6 cellular contexts compared by ENCODE assay signal in the genomic region with DNA sequence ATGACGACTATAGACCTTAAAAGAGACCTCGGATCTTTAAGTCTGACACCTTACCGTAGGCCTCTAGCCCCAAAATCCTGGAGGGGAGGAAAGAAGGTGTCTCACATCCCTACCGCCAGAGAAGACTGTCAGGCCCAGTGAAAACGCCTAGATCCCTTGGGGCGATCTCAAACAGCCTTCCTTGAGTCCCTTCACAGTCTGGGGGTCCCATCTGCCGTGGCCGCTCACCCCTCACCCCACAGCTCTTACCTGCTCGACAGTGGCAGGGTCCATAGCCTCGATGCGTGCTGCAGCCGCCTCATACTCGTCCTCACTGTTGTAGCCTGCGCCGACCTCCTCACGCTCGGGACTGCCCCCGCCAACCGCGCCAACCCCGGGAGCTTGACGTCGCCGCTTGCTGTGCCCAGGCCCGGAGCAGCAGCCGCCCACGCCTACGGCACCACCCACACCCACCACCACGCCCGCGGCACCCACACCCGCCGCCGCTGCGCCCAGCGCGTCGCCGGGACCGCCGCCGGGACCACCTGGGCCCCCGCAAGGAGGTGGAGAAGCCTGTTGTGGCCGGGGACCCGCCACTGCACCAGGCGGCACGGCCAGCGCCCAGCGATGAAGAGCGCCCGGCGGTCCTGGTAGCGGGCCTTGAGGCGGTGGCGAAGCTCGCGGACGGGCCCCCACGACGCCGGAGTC. TPM values are rescaled to one million over a fixed set of nuclear protein-coding genes. Genes with fewer than 3 reads are reported as not detected.
DNase-seq lines count a peak whose midpoint lies in the region; ATAC-seq and TF ChIP-seq lines count a peak whose summit lies in the region.

No MANE protein-coding gene starts in this region.

- TF ChIP-seq CTCF in KMS-11 (conservative IDR thresholded peaks at IDR 0.05; ENCODE audit: low read depth, low read length): no peak
- no peak for TF ChIP-seq CTCF in mucosa of descending colon (IDR thresholded peaks at IDR 0.05)

- intact Hi-C loops in mucosa of descending colon (cut with DNase I, micrococcal nuclease): no loop called here

- H3K4me2 ChIP-seq in KMS-11: peak overlapping the region; percentile 69

- H4K20me1 ChIP-seq in KMS-11 (ENCODE audit: insufficient read depth): no peaks in the 10 kb centered on the region

- no peak overlapping the region; the same call in 1 of the 2 replicates for H3K27ac ChIP-seq in KMS-11

- ATAC-seq in mucosa of descending colon: peak; percentile 4
- no peak for ATAC-seq in HG03139 (IDR thresholded peaks at IDR 0.05; ENCODE audit: unreplicated experiment)
- ATAC-seq in GM19351 (IDR thresholded peaks at IDR 0.05; ENCODE audit: unreplicated experiment): no peak

- H3K79me2 ChIP-seq in KMS-11 (ENCODE audit: insufficient read depth, low read depth): peaks cover 21% of the 10 kb centered on the region; the same call in 1 of the 2 replicates

- H2AFZ ChIP-seq in KMS-11 (ENCODE audit: low read depth): no peak overlapping the region

- H3K9ac ChIP-seq in KMS-11 (peak overlapping the region; percentile 58; the same call in 1 of the 2 replicates), adipocyte (ENCODE audit: low read length) (peak overlapping the region; percentile 86)

- no peak overlapping the region for H3K4me3 ChIP-seq in KMS-11 (IDR thresholded peaks at IDR 0.05; ENCODE audit: insufficient read depth, low read depth, low read length)
- H3K4me3 ChIP-seq in adipocyte (ENCODE audit: low read length): peak overlapping the region; percentile 82
- peak overlapping the region; percentile 48 for H3K4me3 ChIP-seq in mucosa of descending colon

- H3K36me3 ChIP-seq in KMS-11 (ENCODE audit: insufficient read depth) (no peaks in the 10 kb centered on the region), adipocyte (ENCODE audit: control insufficient read depth, insufficient read depth, low read length, severe bottlenecking) (peaks cover 7% of the 10 kb centered on the region), mucosa of descending colon (ENCODE audit: low read depth) (no peaks in the 10 kb centered on the region)

- H3K4me1 ChIP-seq in KMS-11 (ENCODE audit: low read depth, poor library complexity, severe bottlenecking) (peaks cover 19% of the 10 kb centered on the region), adipocyte (ENCODE audit: control insufficient read depth, insufficient read depth, low read length) (peaks cover 18% of the 10 kb centered on the region), mucosa of descending colon (ENCODE audit: low read depth) (peaks cover 7% of the 10 kb centered on the region)

- H3K9me3 ChIP-seq in adipocyte (ENCODE audit: control insufficient read depth, low read length) (no peaks in the 10 kb centered on the region), mucosa of descending colon (no peaks in the 10 kb centered on the region)

- DNase-seq in adipocyte (ENCODE audit: low read depth) (peak; percentile 52), mucosa of descending colon (peak; percentile 29 to 72 (median 58)), NCI-H1092 (lab: John Stamatoyannopoulos, UW) (no peak)

- no peaks in the 10 kb centered on the region for H3K27me3 ChIP-seq in KMS-11 (ENCODE audit: insufficient read depth, low read depth)
- no peaks in the 10 kb centered on the region for H3K27me3 ChIP-seq in adipocyte (replicated peaks; ENCODE audit: control insufficient read depth, insufficient read depth, low read length)

RNA-seq across cellular contexts. Expression of a gene that starts 0.5 kb away (rescaled TPM):
- 10 to 100 TPM; 43.6 to 56.5 (median 52.5) TPM for total RNA-seq in mucosa of descending colon

RNA-seq across cellular contexts. Expression of a gene that starts 14.8 kb away (rescaled TPM):
- 1 to 10 TPM in 1 of 3 donors, under 1 TPM in 2; 0.87 to 1.6 (median 0.93) TPM for total RNA-seq in mucosa of descending colon

RNA-seq across cellular contexts. Expression of a gene that starts 38.0 kb away (rescaled TPM):
- total RNA-seq in mucosa of descending colon: 10 to 100 TPM; 10.5 to 30.0 (median 20.5) TPM

RNA-seq across cellular contexts. Expression of a gene that starts 45.2 kb away (rescaled TPM):
- total RNA-seq in mucosa of descending colon: 10 to 100 TPM; 39.5 to 48.9 (median 47.5) TPM

RNA-seq across cellular contexts. Expression of a gene that starts 45.4 kb away (rescaled TPM):
- 10 to 100 TPM; 26.4 to 62.1 (median 52.2) TPM for total RNA-seq in mucosa of descending colon
